In genomic region chr6:143450453-143451362, GRCh38 we compare ENCODE assay signal across 8 cellular contexts. TPM values are rescaled to one million over a fixed set of nuclear protein-coding genes. Genes with fewer than 3 reads are reported as not detected.
DNase-seq lines count a peak whose midpoint lies in the region; ATAC-seq, FAIRE-seq and TF ChIP-seq lines count a peak whose summit lies in the region.

Gene ADAT2, minus strand, starts transcription at chr6:143450695. Its CDS starts 37 bp downstream, at chr6:143450658.
Gene PEX3, plus strand, starts transcription at chr6:143450805. Its CDS starts 238 bp downstream, at chr6:143451043.

- H3K27me3 ChIP-seq in OCI-LY3 (ENCODE audit: low read depth, low read length), result no peaks in the 10 kb centered on the region
- H3K27me3 ChIP-seq in endothelial cell of umbilical vein (ENCODE audit: control insufficient read depth in 2 of 2, insufficient read depth in 2 of 2, low read length in 2 of 2), result no peaks in the 10 kb centered on the region

- TSS peak; percentile 55 for BruUV-seq in endothelial cell of umbilical vein (replicated peaks; lab: Mats Ljungman, UMichigan)

- H3K4me2 ChIP-seq in OCI-LY3 (ENCODE audit: low read length), result peak within 1 kb of the TSS; percentile 88
- H3K4me2 ChIP-seq in endothelial cell of umbilical vein (ENCODE audit: insufficient read depth, low read length), result peak within 1 kb of the TSS; percentile 83

- no peaks in the 10 kb centered on the region for H3K9me1 ChIP-seq in endothelial cell of umbilical vein (replicated peaks; ENCODE audit: control insufficient read depth, extremely low read depth, insufficient read depth, low read length)

- no peaks in the 10 kb centered on the region for H4K20me1 ChIP-seq in OCI-LY3 (ENCODE audit: insufficient read depth, low read length)
- H4K20me1 ChIP-seq in endothelial cell of umbilical vein (replicated peaks; ENCODE audit: control insufficient read depth, extremely low read depth, insufficient read depth, low read length), result no peaks in the 10 kb centered on the region

- FAIRE-seq in endothelial cell of umbilical vein (lab: Jason Lieb, UNC), result peak; percentile 91

- dilution Hi-C loops in endothelial cell of umbilical vein (cut with MboI; ENCODE audit: extremely low pct_ligation_motif_present, low sequenced_read_pairs), result no loop called here

- intact Hi-C loops in endothelial cell of umbilical vein (cut with micrococcal nuclease), result loop anchor here (1.0 to 5.0 kb wide), 4 partner anchors 61 to 562 kb away; partner anchors contain the start of genes FUCA2 and HIVEP2

- no peaks in the 10 kb centered on the region for H3K36me3 ChIP-seq in OCI-LY3 (replicated peaks; ENCODE audit: low read depth, low read length)
- H3K36me3 ChIP-seq in endothelial cell of umbilical vein (ENCODE audit: control insufficient read depth in 2 of 2, extremely low read depth in 1 of 2, insufficient read depth in 2 of 2, low read length in 2 of 2), result no peaks in the 10 kb centered on the region

- H3K4me1 ChIP-seq in OCI-LY3 (ENCODE audit: low read length), result peaks cover 27% of the 10 kb centered on the region
- H3K4me1 ChIP-seq in endothelial cell of umbilical vein (ENCODE audit: control insufficient read depth, extremely low read depth, insufficient read depth, low read length), result peaks cover 18% of the 10 kb centered on the region

- H2AFZ ChIP-seq in OCI-LY3 (ENCODE audit: low read depth, low read length) (peak within 1 kb of the TSS; percentile 96), endothelial cell of umbilical vein (ENCODE audit: low read depth, low read length) (peak within 1 kb of the TSS; percentile 84)

- CTCF ChIA-PET in endothelial cell of umbilical vein (lab: Charles Lee), result interaction anchor here (0.7 to 1.5 kb wide), 7 partner anchors 10 to 976 kb away, joined by 3 to 10 read pairs (median 4); no protein-coding TSS in a partner anchor

- peak; percentile 98 for ATAC-seq in GM21528 (IDR thresholded peaks at IDR 0.05; ENCODE audit: low FRiP score, unreplicated experiment)

- peak within 1 kb of the TSS; percentile 92 for H3K9ac ChIP-seq in OCI-LY3 (ENCODE audit: low read length)
- H3K9ac ChIP-seq in endothelial cell of umbilical vein (replicated peaks; ENCODE audit: extremely low read depth, insufficient read depth, low read length), result peak within 1 kb of the TSS; percentile 93

- H3K79me2 ChIP-seq in OCI-LY3 (ENCODE audit: low read length) (peaks cover 77% of the 10 kb centered on the region), endothelial cell of umbilical vein (ENCODE audit: control insufficient read depth, insufficient read depth, low read length) (peaks cover 31% of the 10 kb centered on the region)

- H3K4me3 ChIP-seq in OCI-LY3 (ENCODE audit: low read length) (peak within 1 kb of the TSS; percentile 97), endothelial cell of umbilical vein (replicated peaks in 1 of 3; ENCODE audit: insufficient read depth in 1 of 3, low read depth in 1 of 3, low read length in 3 of 3) (peak within 1 kb of the TSS; percentile 52 to 90 (median 73))

- TF ChIP-seq CTCF in OCI-LY3 (IDR thresholded peaks at IDR 0.05; ENCODE audit: low read depth, low read length), result no peak
- no peak for TF ChIP-seq CTCF in endothelial cell of umbilical vein (IDR thresholded peaks at IDR 0.05; ENCODE audit: extremely low read depth in 1 of 2, insufficient read depth in 1 of 2, low read depth in 1 of 2, low read length in 2 of 2)

- peak; percentile 87 for TF ChIP-seq POLR2A in endothelial cell of umbilical vein (IDR thresholded peaks at IDR 0.05; ENCODE audit: low read depth, low read length)

- DNase-seq in DMS 273 treated with DMSO at 0.1 percent for 48 hours (lab: John Stamatoyannopoulos, UW) (peak; percentile 85), HuH-7.5 (ENCODE audit: low spot score) (peak; percentile 69), endothelial cell of umbilical vein (ENCODE audit: low read depth, low spot score) (peak; percentile 94), midbrain (lab: John Stamatoyannopoulos, UW) (peak; percentile 94)
- DNase-seq in activated CD8-positive, alpha-beta memory T cell treated with anti-CD3 and anti-CD28 coated beads, Interleukin-2, amount 50 U/mL, for 48 hours, result peak; percentile 96
- DNase-seq in stimulated activated CD8-positive, alpha-beta memory T cell treated with anti-CD3 and anti-CD28 coated beads, Interleukin-15, amount 100 ng/mL, for 48 hours (ENCODE audit: low read depth in 2 of 2), result peak; percentile 89 to 93

- POLR2A ChIA-PET in endothelial cell of umbilical vein (lab: Charles Lee), result no interaction called here

- H3K27ac ChIP-seq in OCI-LY3 (ENCODE audit: low read length) (peak within 1 kb of the TSS; percentile 70), endothelial cell of umbilical vein (ENCODE audit: insufficient read depth, low read depth, low read length) (peak within 1 kb of the TSS; percentile 65)

- H3K9me3 ChIP-seq in OCI-LY3 (ENCODE audit: insufficient read depth, low read length) (no peaks in the 10 kb centered on the region), endothelial cell of umbilical vein (replicated peaks; ENCODE audit: control insufficient read depth, insufficient read depth, low read length) (no peaks in the 10 kb centered on the region)

TF ChIP-seq in endothelial cell of umbilical vein, 7 proteins besides CTCF, POLR2A, EP300 and RAD21:
- peak; percentile 87 for TF ChIP-seq POLR2AphosphoS5 (IDR thresholded peaks at IDR 0.05; ENCODE audit: insufficient read depth, low read depth, low read length)
- peak; percentile 62 for TF ChIP-seq FOS (IDR thresholded peaks at IDR 0.05; ENCODE audit: borderline replicate concordance, insufficient read depth, low read length)
- no peak for TF ChIP-seq MYC (IDR thresholded peaks at IDR 0.05; ENCODE audit: low read depth, low read length)
- peak; percentile 24 for TF ChIP-seq GATA2 (IDR thresholded peaks at IDR 0.05; ENCODE audit: insufficient read depth, insufficient read length, low read depth, low read length)

RNA-seq across cellular contexts. Expression of gene ADAT2, which starts in this region (rescaled TPM):
- total RNA-seq in endothelial cell of umbilical vein, result 9.8 and 11.3 TPM in 2 replicates
- polyA plus RNA-seq in endothelial cell of umbilical vein, result 4.3 and 5.4 TPM in 2 replicates
- 3.2 and 4.1 TPM in 2 replicates for polyA plus RNA-seq in endothelial cell of umbilical vein (2011; cell fraction: cytosol; rRNA removed)
- 20.3 and 32.5 TPM in 2 replicates for polyA plus RNA-seq in endothelial cell of umbilical vein (2011; cell fraction: nucleus; rRNA removed)
- polyA plus RNA-seq in endothelial cell of umbilical vein (2012), result 8.3 and 9.9 TPM in 2 replicates
- polyA minus RNA-seq in endothelial cell of umbilical vein, result 5.1 and 5.3 TPM in 2 replicates
- 2.9 TPM for polyA minus RNA-seq in endothelial cell of umbilical vein (2011; cell fraction: cytosol; rRNA and poly(A)+ RNA removed)
- polyA minus RNA-seq in endothelial cell of umbilical vein (2011; cell fraction: nucleus; rRNA and poly(A)+ RNA removed), result 6.9 and 8.2 TPM in 2 replicates

RNA-seq across cellular contexts. Expression of gene PEX3, which starts in this region (rescaled TPM):
- 20.0 and 21.7 TPM in 2 replicates for total RNA-seq in endothelial cell of umbilical vein
- polyA plus RNA-seq in endothelial cell of umbilical vein, result 6.9 and 8.7 TPM in 2 replicates
- polyA plus RNA-seq in endothelial cell of umbilical vein (2011; cell fraction: cytosol; rRNA removed), result 13.3 and 13.5 TPM in 2 replicates
- polyA plus RNA-seq in endothelial cell of umbilical vein (2011; cell fraction: nucleus; rRNA removed), result 12.9 and 20.6 TPM in 2 replicates
- 19.4 and 25.0 TPM in 2 replicates for polyA plus RNA-seq in endothelial cell of umbilical vein (2012)
- polyA minus RNA-seq in endothelial cell of umbilical vein, result 24.1 and 28.6 TPM in 2 replicates
- 15.0 TPM for polyA minus RNA-seq in endothelial cell of umbilical vein (2011; cell fraction: cytosol; rRNA and poly(A)+ RNA removed)
- polyA minus RNA-seq in endothelial cell of umbilical vein (2011; cell fraction: nucleus; rRNA and poly(A)+ RNA removed), result 22.7 and 26.4 TPM in 2 replicates

Comparison
In these comparisons a context has a peak if more than half of its experiments do, and no peak if none do; other contexts are left out.
1. Peak in every context shown above with its lines: DNase-seq, ATAC-seq, H3K4me3 ChIP-seq and H3K27ac ChIP-seq.